ENCODE assay signal across 1 cellular context in the genomic region with DNA sequence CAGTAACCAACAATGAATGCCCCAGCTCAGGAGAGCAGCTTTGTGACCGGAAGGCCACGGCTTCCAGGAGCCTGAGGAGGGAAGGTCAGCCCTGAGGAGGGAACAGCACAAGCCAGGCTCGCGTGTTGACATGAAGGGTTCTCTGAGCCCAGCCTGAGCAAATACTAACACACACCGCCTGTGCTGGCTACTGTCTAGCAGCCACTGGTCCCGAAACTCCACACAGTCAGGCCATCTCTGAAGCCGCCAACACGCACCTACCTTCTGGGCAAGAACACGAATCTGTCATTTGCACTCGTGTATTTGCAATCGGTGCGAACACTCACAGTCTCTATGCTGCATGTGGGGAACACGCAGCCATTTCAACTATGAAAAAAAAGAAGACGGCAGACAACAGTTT.
A peak's percentile ranks its signal among the peaks of the same experiment; 100 is the strongest.
TF ChIP-seq lines count a peak whose summit lies in the region.

No MANE protein-coding gene starts in this region.

TF ChIP-seq in HepG2, 621 proteins besides CTCF, POLR2A, EP300 and RAD21:
- TF ChIP-seq SIX4 (CRISPR knock-in tag; IDR thresholded peaks at IDR 0.05) (0 out of 2 replicates have a peak, but pooled peaks have one; percentile 28), ARNT (IDR thresholded peaks at IDR 0.05) (no peak), CHCHD3 (CRISPR knock-in tag; IDR thresholded peaks at IDR 0.05) (no peak)
- TF ChIP-seq, protein P1, sequence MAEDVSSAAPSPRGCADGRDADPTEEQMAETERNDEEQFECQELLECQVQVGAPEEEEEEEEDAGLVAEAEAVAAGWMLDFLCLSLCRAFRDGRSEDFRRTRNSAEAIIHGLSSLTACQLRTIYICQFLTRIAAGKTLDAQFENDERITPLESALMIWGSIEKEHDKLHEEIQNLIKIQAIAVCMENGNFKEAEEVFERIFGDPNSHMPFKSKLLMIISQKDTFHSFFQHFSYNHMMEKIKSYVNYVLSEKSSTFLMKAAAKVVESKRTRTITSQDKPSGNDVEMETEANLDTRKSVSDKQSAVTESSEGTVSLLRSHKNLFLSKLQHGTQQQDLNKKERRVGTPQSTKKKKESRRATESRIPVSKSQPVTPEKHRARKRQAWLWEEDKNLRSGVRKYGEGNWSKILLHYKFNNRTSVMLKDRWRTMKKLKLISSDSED (CRISPR knock-in tag; IDR thresholded peaks at IDR 0.05): no peak
